ENCODE assay signal across 29 cellular contexts in the genomic region with DNA sequence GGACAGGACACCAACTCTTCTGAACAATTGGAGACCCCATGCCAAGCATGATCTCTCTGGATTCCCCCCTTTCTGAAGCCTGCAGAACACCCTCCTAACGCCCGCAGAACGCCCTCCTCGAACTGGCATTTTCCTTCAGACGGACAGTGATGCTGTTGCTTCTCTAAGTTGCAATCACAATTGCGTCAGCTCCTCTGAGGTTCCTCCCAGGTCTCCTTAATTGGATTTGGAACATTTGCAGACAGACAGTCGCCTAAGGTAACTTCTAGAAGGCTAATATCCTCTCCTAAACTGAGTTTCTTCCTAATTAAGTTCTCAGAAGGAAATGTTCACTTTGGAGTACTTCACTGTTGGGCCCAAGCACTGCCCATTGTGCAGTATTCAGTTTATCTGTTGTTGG. TPM values are rescaled to one million over a fixed set of nuclear protein-coding genes. Genes with fewer than 3 reads are reported as not detected.
"Had no signal": no experiment of that assay in that cellular context is flagged by ENCODE, and none has a peak within 500 bp of the region (broad histone marks: within the 10 kb centered on the region; RNA-seq: fewer than 3 reads in every experiment).

No MANE protein-coding gene starts in this region.

- H3K36me3 ChIP-seq: ascending aorta, brain microvascular endothelial cell, sigmoid colon, uterus had no signal

- FAIRE-seq: keratinocyte, TTC549 had no signal

- H3K4me2 ChIP-seq: smooth muscle cell had no signal

- ATAC-seq: activated naive CD4-positive, alpha-beta T cell treated with anti-CD3 and anti-CD28 coated beads, Interleukin-2, amount 50 U/mL, for 72 hours; activated T-helper 17 cell treated with anti-CD3 and anti-CD28 coated beads, Interleukin-2, amount 50 U/mL, for 72 hours; foreskin keratinocyte; left colon; stimulated activated naive B cell treated with anti-CD40 and anti-IgM and Interleukin-4, amounts not matched to agents 10 μg/mL and 1 μg/mL and 100 μg/mL, for 72 hours had no signal

- H3K4me3 Mint-ChIP-seq: activated T-cell treated with anti-CD3 and anti-CD28 coated beads, Interleukin-2, amount 50 U/mL, for 24 hours; activated T-helper 17 cell treated with anti-CD3 and anti-CD28 coated beads, Interleukin-2, amount 50 U/mL, for 72 hours; memory B cell; nephron; stimulated activated naive B cell treated with anti-CD40 and anti-IgM and Interleukin-4, amounts not matched to agents 10 μg/mL and 1 μg/mL and 100 μg/mL, for 72 hours had no signal

- H3K36me3 Mint-ChIP-seq: activated naive CD4-positive, alpha-beta T cell treated with anti-CD3 and anti-CD28 coated beads, Interleukin-2, amount 50 U/mL, for 72 hours; memory B cell; stimulated activated naive B cell treated with anti-CD40 and anti-IgM and Interleukin-4, amounts not matched to agents 10 μg/mL and 1 μg/mL and 100 μg/mL, for 72 hours had no signal

- H3K27me3 ChIP-seq: ascending aorta, brain microvascular endothelial cell, foreskin keratinocyte, sigmoid colon, testis, uterus had no signal

- H3K27ac Mint-ChIP-seq: activated naive CD4-positive, alpha-beta T cell treated with anti-CD3 and anti-CD28 coated beads, Interleukin-2, amount 50 U/mL, for 72 hours; activated T-cell treated with anti-CD3 and anti-CD28 coated beads, Interleukin-2, amount 50 U/mL, for 24 hours; activated T-helper 17 cell treated with anti-CD3 and anti-CD28 coated beads, Interleukin-2, amount 50 U/mL, for 72 hours; memory B cell; nephron; stimulated activated naive B cell treated with anti-CD40 and anti-IgM and Interleukin-4, amounts not matched to agents 10 μg/mL and 1 μg/mL and 100 μg/mL, for 72 hours had no signal

- H3K9me3 Mint-ChIP-seq: activated naive CD4-positive, alpha-beta T cell treated with anti-CD3 and anti-CD28 coated beads, Interleukin-2, amount 50 U/mL, for 72 hours; activated T-cell treated with anti-CD3 and anti-CD28 coated beads, Interleukin-2, amount 50 U/mL, for 24 hours; activated T-helper 17 cell treated with anti-CD3 and anti-CD28 coated beads, Interleukin-2, amount 50 U/mL, for 72 hours; memory B cell; nephron; stimulated activated naive B cell treated with anti-CD40 and anti-IgM and Interleukin-4, amounts not matched to agents 10 μg/mL and 1 μg/mL and 100 μg/mL, for 72 hours had no signal

- H3K4me1 Mint-ChIP-seq: activated T-helper 17 cell treated with anti-CD3 and anti-CD28 coated beads, Interleukin-2, amount 50 U/mL, for 72 hours; memory B cell had no signal

- H3K9me3 ChIP-seq: ascending aorta, sigmoid colon, testis, uterus had no signal

- H3K27ac ChIP-seq: ascending aorta, brain microvascular endothelial cell, foreskin keratinocyte, sigmoid colon, testis, uterus had no signal

- H3K4me3 ChIP-seq: ascending aorta, sigmoid colon, smooth muscle cell, testis, uterus had no signal

- DNase-seq: activated CD4-positive, alpha-beta T cell treated with anti-CD3 and anti-CD28 coated beads for 1 hour; activated T-cell treated with anti-CD3 and anti-CD28 coated beads, Interleukin-2, amount 50 U/mL, for 24 hours; brain microvascular endothelial cell; caudate nucleus; dermis blood vessel endothelial cell; effector CD8-positive, alpha-beta T cell; foreskin keratinocyte; left colon; nucleus accumbens; retina; sigmoid colon; stimulated activated CD4-positive, alpha-beta T cell treated with anti-CD3 and anti-CD28 coated beads, Interleukin-2, amount 100 ng/mL, for 48 hours; stimulated activated CD8-positive, alpha-beta memory T cell treated with anti-CD3 and anti-CD28 coated beads, Interleukin-4, amount 100 ng/mL, for 48 hours; stimulated activated naive B cell treated with anti-CD40 and anti-IgM and Interleukin-4, amounts not matched to agents 10 μg/mL and 1 μg/mL and 100 μg/mL, for 72 hours; testis; trophoblast cell; uterus had no signal

- H3K4me1 ChIP-seq: ascending aorta had no signal

RNA-seq across cellular contexts. Expression of a gene that starts 59.0 kb away (rescaled TPM):
- total RNA-seq: activated naive CD4-positive, alpha-beta T cell treated with anti-CD3 and anti-CD28 coated beads, Interleukin-2, amount 50 U/mL, for 72 hours; ascending aorta; dermis blood vessel endothelial cell; glomerular endothelial cell; mononuclear cell; myocyte; posterior vena cava had no signal
